In genomic region chr18:76398899-76399612, GRCh38 we compare ENCODE assay signal across 8 cellular contexts.
DNase-seq lines count a peak whose midpoint lies in the region; ATAC-seq and TF ChIP-seq lines count a peak whose summit lies in the region.

No MANE protein-coding gene starts in this region.

- no peaks in the 10 kb centered on the region for H3K9me3 Mint-ChIP-seq in natural killer cell
- H3K9me3 Mint-ChIP-seq in stimulated activated naive B cell treated with anti-CD40 and anti-IgM and Interleukin-4, amounts not matched to agents 10 μg/mL and 1 μg/mL and 100 μg/mL, for 72 hours, result no peaks in the 10 kb centered on the region

- H3K4me1 Mint-ChIP-seq in natural killer cell, result peaks cover 31 to 51% of the 10 kb centered on the region in 2 donors
- H3K4me1 Mint-ChIP-seq in stimulated activated naive B cell treated with anti-CD40 and anti-IgM and Interleukin-4, amounts not matched to agents 10 μg/mL and 1 μg/mL and 100 μg/mL, for 72 hours, result peaks cover 3 to 24% of the 10 kb centered on the region in 2 donors

- H3K27me3 ChIP-seq in esophagus muscularis mucosa, result no peaks in the 10 kb centered on the region

- no peak for TF ChIP-seq POLR2A in esophagus muscularis mucosa (IDR thresholded peaks at IDR 0.05; ENCODE audit: low read depth)

- no peak for TF ChIP-seq EP300 in esophagus muscularis mucosa (IDR thresholded peaks at IDR 0.05)

- peaks cover 4 to 47% (median 28%) of the 10 kb centered on the region in 4 donors for H3K4me1 ChIP-seq in esophagus muscularis mucosa

- H3K36me3 ChIP-seq in esophagus muscularis mucosa, result peaks cover 0 to 16% (median 4%) of the 10 kb centered on the region in 4 donors

- ATAC-seq in GM21529 (IDR thresholded peaks at IDR 0.05; ENCODE audit: unreplicated experiment), result peak; percentile 93
- ATAC-seq in natural killer cell, result peak; percentile 89 to 98 (median 96)
- ATAC-seq in stimulated activated naive B cell treated with anti-CD40 and anti-IgM and Interleukin-4, amounts not matched to agents 10 μg/mL and 1 μg/mL and 100 μg/mL, for 72 hours (replicated peaks), result peak; percentile 88 to 94

- H3K4me3 Mint-ChIP-seq in natural killer cell, result no peak overlapping the region
- H3K4me3 Mint-ChIP-seq in stimulated activated naive B cell treated with anti-CD40 and anti-IgM and Interleukin-4, amounts not matched to agents 10 μg/mL and 1 μg/mL and 100 μg/mL, for 72 hours, result no peak overlapping the region

- H3K4me3 ChIP-seq in esophagus muscularis mucosa, result no peak overlapping the region

- intact Hi-C loops in esophagus muscularis mucosa (cut with DNase I), result loop anchor here (1.0 to 5.0 kb wide), 4 partner anchors 98 to 310 kb away; partner anchors contain the start of gene ZNF516
- intact Hi-C loops in natural killer cell (cut with micrococcal nuclease), result loop anchor here (1.0 kb wide), 2 partner anchors 221 to 310 kb away; no protein-coding TSS in a partner anchor

- TF ChIP-seq CTCF in esophagus muscularis mucosa (IDR thresholded peaks at IDR 0.05) (peak; percentile 96 to 99 (median 98)), natural killer cell (IDR thresholded peaks at IDR 0.05) (peak; percentile 96)

- H3K27ac Mint-ChIP-seq in natural killer cell, result no peak overlapping the region
- H3K27ac Mint-ChIP-seq in stimulated activated naive B cell treated with anti-CD40 and anti-IgM and Interleukin-4, amounts not matched to agents 10 μg/mL and 1 μg/mL and 100 μg/mL, for 72 hours, result no peak overlapping the region

- no peaks in the 10 kb centered on the region for H3K9me3 ChIP-seq in esophagus muscularis mucosa

- H3K27me3 Mint-ChIP-seq in natural killer cell (ENCODE audit: low read depth in 2 of 2), result no peaks in the 10 kb centered on the region
- H3K27me3 Mint-ChIP-seq in stimulated activated naive B cell treated with anti-CD40 and anti-IgM and Interleukin-4, amounts not matched to agents 10 μg/mL and 1 μg/mL and 100 μg/mL, for 72 hours, result no peaks in the 10 kb centered on the region

- H3K27ac ChIP-seq in esophagus muscularis mucosa (replicated peaks in 1 of 4), result peak overlapping the region in 1 of 4 donors; percentile 3

- H3K36me3 Mint-ChIP-seq in natural killer cell, result no peaks in the 10 kb centered on the region
- peaks cover 12 to 18% of the 10 kb centered on the region in 2 donors for H3K36me3 Mint-ChIP-seq in stimulated activated naive B cell treated with anti-CD40 and anti-IgM and Interleukin-4, amounts not matched to agents 10 μg/mL and 1 μg/mL and 100 μg/mL, for 72 hours

- WGBS in esophagus muscularis mucosa, result 10% methylated on average over 14 of the region's 14 CpGs

- DNase-seq in DMS53 (lab: John Stamatoyannopoulos, UW) (peak; percentile 87), HuH-7.5 (ENCODE audit: low spot score) (peak; percentile 94), OCI-M2 (lab: John Stamatoyannopoulos, UW; ENCODE audit: unreplicated experiment) (peak; percentile 24), activated T-cell treated with anti-CD3 and anti-CD28 coated beads for 48 hours (ENCODE audit: low read depth) (peak; percentile 72), esophagus muscularis mucosa (ENCODE audit: extremely low spot score) (peak; percentile 95), natural killer cell (peak; percentile 80)
- DNase-seq in stimulated activated naive B cell treated with anti-CD40 and anti-IgM and Interleukin-4, amounts not matched to agents 10 μg/mL and 1 μg/mL and 100 μg/mL, for 72 hours, result peak; percentile 58

Comparison
In these comparisons a context has a peak if more than half of its experiments do, and no peak if none do; other contexts are left out.
1. DNase-seq: peak in every context shown above with its lines; median percentile 95 in esophagus muscularis mucosa; 94 in HuH-7.5; 87 in DMS53; 80 in natural killer cell; 72 in activated T-cell treated with anti-CD3 and anti-CD28 coated beads for 48 hours; 58 in stimulated activated naive B cell treated with anti-CD40 and anti-IgM and Interleukin-4, amounts not matched to agents 10 μg/mL and 1 μg/mL and 100 μg/mL, for 72 hours; 24 in OCI-M2.